Comparison of ENCODE assay signal across 8 cellular contexts in the genomic region with DNA sequence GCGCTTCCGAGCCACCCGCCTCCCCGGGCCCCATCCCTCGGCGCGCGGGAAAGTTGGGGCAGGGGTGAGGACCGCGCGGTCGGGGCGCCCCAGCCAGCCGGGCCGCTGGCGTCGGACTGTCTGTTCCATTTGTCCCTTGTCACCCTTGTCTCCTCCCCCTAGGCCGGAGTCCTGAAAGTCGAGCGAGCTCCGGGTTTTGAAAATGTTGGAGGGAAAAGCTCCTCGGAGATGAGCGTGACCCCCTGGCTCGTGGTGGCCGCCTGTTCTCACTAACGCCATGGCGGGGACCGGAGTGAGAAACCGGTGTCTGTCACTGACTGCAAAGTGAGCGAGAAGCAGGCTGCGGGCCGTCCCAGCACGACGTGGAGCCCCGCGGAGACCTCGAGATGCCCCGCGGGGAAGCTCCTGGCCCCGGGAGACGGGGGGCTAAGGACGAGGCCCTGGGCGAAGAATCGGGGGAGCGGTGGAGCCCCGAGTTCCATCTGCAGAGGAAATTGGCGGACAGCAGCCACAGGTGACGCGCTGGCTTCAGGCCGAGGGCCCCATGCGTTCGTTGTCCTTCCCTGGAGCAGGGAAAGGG.
DNase-seq lines count a peak whose midpoint lies in the region; ATAC-seq and TF ChIP-seq lines count a peak whose summit lies in the region.

No MANE protein-coding gene starts in this region.

- H3K4me1 ChIP-seq in subcutaneous abdominal adipose tissue (ENCODE audit: control insufficient read depth in 5 of 5, insufficient read depth in 5 of 5, low read length in 5 of 5): peaks cover 3 to 51% (median 40%) of the 10 kb centered on the region in 5 donors

- no peak for ATAC-seq in GM19455 (IDR thresholded peaks at IDR 0.05; ENCODE audit: unreplicated experiment)
- no peak for ATAC-seq in HG03342 (IDR thresholded peaks at IDR 0.05; ENCODE audit: unreplicated experiment)

- in situ Hi-C loops in astrocyte of the spinal cord (cut with HindIII; ENCODE audit: low sequenced_read_pairs): no loop called here

- no peaks in the 10 kb centered on the region for H3K9me3 ChIP-seq in subcutaneous abdominal adipose tissue (ENCODE audit: control insufficient read depth in 5 of 5, low read length in 5 of 5)

- TF ChIP-seq CTCF in astrocyte of the spinal cord (IDR thresholded peaks at IDR 0.05; ENCODE audit: low read depth, low read length): no peak

- H3K27ac ChIP-seq in layer of hippocampus (ENCODE audit: low read depth, low read length) (peak overlapping the region; percentile 92), subcutaneous abdominal adipose tissue (ENCODE audit: low read depth, low read length) (peak overlapping the region; percentile 50)

- peak; percentile 61 for DNase-seq in NCI-H2227 (lab: John Stamatoyannopoulos, UW; ENCODE audit: unreplicated experiment)
- no peak for DNase-seq in NCI-H2227 treated with DMSO at 0.1 percent for 48 hours (lab: John Stamatoyannopoulos, UW)
- DNase-seq in astrocyte of the spinal cord (ENCODE audit: low read depth, low spot score): no peak
- no peak for DNase-seq in NCI-H2029 treated with DMSO at 0.1 percent for 48 hours (lab: John Stamatoyannopoulos, UW)

- peak overlapping the region in 4 of 5 donors; percentile 58 to 83 (median 73) for H3K9ac ChIP-seq in subcutaneous abdominal adipose tissue (ENCODE audit: low read length in 5 of 5)

- peaks cover 32 to 50% (median 42%) of the 10 kb centered on the region in 5 donors for H3K36me3 ChIP-seq in subcutaneous abdominal adipose tissue (ENCODE audit: control insufficient read depth in 5 of 5, insufficient read depth in 5 of 5, low read length in 5 of 5)

- peak overlapping the region; percentile 34 for H3K4me3 ChIP-seq in astrocyte of the spinal cord (ENCODE audit: low read depth, low read length)
- H3K4me3 ChIP-seq in subcutaneous abdominal adipose tissue (ENCODE audit: low read depth in 1 of 5, low read length in 5 of 5): peak overlapping the region; percentile 72 to 85 (median 80)

- H3K27me3 ChIP-seq in layer of hippocampus (ENCODE audit: control insufficient read depth, insufficient read depth, low read length) (no peaks in the 10 kb centered on the region), subcutaneous abdominal adipose tissue (ENCODE audit: control insufficient read depth in 5 of 5, insufficient read depth in 4 of 5, low read length in 5 of 5) (no peaks in the 10 kb centered on the region)
